Comparison of ENCODE assay signal across 14 cellular contexts in the genomic region with DNA sequence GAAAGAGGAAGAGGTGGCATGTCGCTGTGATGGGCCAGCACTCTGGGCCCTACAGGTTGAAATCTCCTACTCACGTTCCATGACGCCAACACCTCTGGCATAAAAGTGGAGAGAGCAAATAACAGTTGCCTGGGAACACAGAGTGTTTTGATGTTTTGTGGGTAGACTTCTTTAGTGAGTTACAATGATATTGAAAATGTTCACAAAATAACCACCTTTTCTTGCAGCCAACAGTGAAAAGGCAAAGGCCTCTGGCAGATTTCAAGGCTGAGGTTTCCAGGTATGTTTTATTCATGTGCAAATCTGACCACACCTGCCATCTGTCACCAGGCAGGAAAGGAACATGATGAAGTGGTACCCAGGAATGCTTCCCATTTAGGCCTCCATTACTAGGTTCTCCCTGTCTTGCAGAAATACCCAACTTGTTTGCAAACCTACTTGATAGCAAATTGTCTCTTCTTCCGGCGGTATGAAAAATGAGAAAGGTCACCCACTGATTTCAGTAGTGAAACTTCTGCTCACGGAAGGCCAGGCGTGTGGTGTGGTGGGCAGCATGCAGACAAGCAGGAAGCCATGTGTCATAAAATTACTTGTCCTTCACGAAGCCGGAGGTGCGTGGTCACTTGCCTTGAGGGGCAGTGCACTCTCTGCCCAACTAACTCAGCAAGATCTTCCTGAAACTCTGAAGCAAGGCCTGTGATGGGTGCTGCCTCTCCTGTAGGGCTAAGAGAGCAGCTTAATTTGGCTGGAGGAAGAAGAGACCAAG.
DNase-seq lines count a peak whose midpoint lies in the region; ATAC-seq and TF ChIP-seq lines count a peak whose summit lies in the region.
"Had no signal": no experiment of that assay in that cellular context is flagged by ENCODE, and none has a peak within 500 bp of the region (broad histone marks: within the 10 kb centered on the region; RNA-seq: fewer than 3 reads in every experiment).

No MANE protein-coding gene starts in this region.

- H3K27ac ChIP-seq in prostate gland: no peak overlapping the region
- H3K27ac ChIP-seq: thyroid gland had no signal

- DNase-seq in activated CD8-positive, alpha-beta memory T cell treated with anti-CD3 and anti-CD28 coated beads, Interleukin-2, amount 10 ng/mL, durations not matched to agents 7 days and 5 days: peak; percentile 88
- DNase-seq in activated CD8-positive, alpha-beta memory T cell treated with anti-CD3 and anti-CD28 coated beads, Interleukin-2, amount 50 U/mL, for 4 hours: no peak
- peak; percentile 19 for DNase-seq in stimulated activated naive CD8-positive, alpha-beta T cell treated with anti-CD3 and anti-CD28 coated beads, Interleukin-15, Interleukin-2, amounts not matched to agents 100 U/mL and 50 U/mL, for 24 hours
- DNase-seq in C1 segment of cervical spinal cord (lab: John Stamatoyannopoulos, UW): no peak
- no peak for DNase-seq in prostate gland (ENCODE audit: low spot score)
- DNase-seq: BE2C, NCI-H1105, T-cell, thyroid gland had no signal

- TF ChIP-seq CTCF in prostate gland (IDR thresholded peaks at IDR 0.05): no peak

- H3K36me3 Mint-ChIP-seq in activated CD8-positive, alpha-beta memory T cell treated with anti-CD3 and anti-CD28 coated beads, Interleukin-2, amount 10 ng/mL, durations not matched to agents 7 days and 5 days: peaks cover 52% of the 10 kb centered on the region
- H3K36me3 Mint-ChIP-seq: activated naive CD8-positive, alpha-beta T cell; T-cell had no signal

- no peaks in the 10 kb centered on the region for H3K9me3 ChIP-seq in prostate gland
- H3K9me3 ChIP-seq: BE2C, thyroid gland had no signal

- no peaks in the 10 kb centered on the region for H3K27me3 Mint-ChIP-seq in activated CD8-positive, alpha-beta memory T cell treated with anti-CD3 and anti-CD28 coated beads, Interleukin-2, amount 10 ng/mL, durations not matched to agents 7 days and 5 days
- H3K27me3 Mint-ChIP-seq: activated naive CD8-positive, alpha-beta T cell had no signal

- intact Hi-C loops in prostate gland (cut with DNase I): no loop called here

- no peak for TF ChIP-seq POLR2A in prostate gland (IDR thresholded peaks at IDR 0.05)

- H3K9me3 Mint-ChIP-seq in activated CD8-positive, alpha-beta memory T cell treated with anti-CD3 and anti-CD28 coated beads, Interleukin-2, amount 10 ng/mL, durations not matched to agents 7 days and 5 days (ENCODE audit: low read depth): peaks cover 4% of the 10 kb centered on the region
- H3K9me3 Mint-ChIP-seq: T-cell had no signal

- H3K27ac Mint-ChIP-seq in activated CD8-positive, alpha-beta memory T cell treated with anti-CD3 and anti-CD28 coated beads, Interleukin-2, amount 10 ng/mL, durations not matched to agents 7 days and 5 days: peak overlapping the region; percentile 81
- H3K27ac Mint-ChIP-seq: activated naive CD8-positive, alpha-beta T cell; T-cell had no signal

- WGBS in prostate gland: 90% methylated on average over 10 of the region's 10 CpGs

- H3K4me1 Mint-ChIP-seq in activated CD8-positive, alpha-beta memory T cell treated with anti-CD3 and anti-CD28 coated beads, Interleukin-2, amount 10 ng/mL, durations not matched to agents 7 days and 5 days: peaks cover 83% of the 10 kb centered on the region

- no peaks in the 10 kb centered on the region for H3K36me3 ChIP-seq in prostate gland
- H3K36me3 ChIP-seq: BE2C, thyroid gland had no signal

- no peak overlapping the region for H3K4me3 ChIP-seq in prostate gland
- H3K4me3 ChIP-seq: lung, thyroid gland had no signal

- no peaks in the 10 kb centered on the region for H3K4me1 ChIP-seq in prostate gland (replicated peaks)
- H3K4me1 ChIP-seq: BE2C, thyroid gland had no signal

- no peak overlapping the region for H3K4me3 Mint-ChIP-seq in activated CD8-positive, alpha-beta memory T cell treated with anti-CD3 and anti-CD28 coated beads, Interleukin-2, amount 10 ng/mL, durations not matched to agents 7 days and 5 days
- H3K4me3 Mint-ChIP-seq: activated naive CD8-positive, alpha-beta T cell; T-cell had no signal

- ATAC-seq in activated CD8-positive, alpha-beta memory T cell treated with anti-CD3 and anti-CD28 coated beads, Interleukin-2, amount 10 ng/mL, durations not matched to agents 7 days and 5 days: peak; percentile 70
- peak; percentile 52 for ATAC-seq in GM21825 (IDR thresholded peaks at IDR 0.05; ENCODE audit: unreplicated experiment)
- ATAC-seq in HG03571 (IDR thresholded peaks at IDR 0.05; ENCODE audit: unreplicated experiment): peak; percentile 60
- peak; percentile 61 for ATAC-seq in stimulated activated naive CD8-positive, alpha-beta T cell treated with anti-CD3 and anti-CD28 coated beads, Interleukin-15, Interleukin-2, amounts not matched to agents 100 U/mL and 50 U/mL, for 24 hours
- no peak for ATAC-seq in esophagus mucosa
- ATAC-seq: T-cell had no signal

- H3K27me3 ChIP-seq in prostate gland (replicated peaks; ENCODE audit: insufficient read depth): no peaks in the 10 kb centered on the region
- H3K27me3 ChIP-seq: thyroid gland had no signal

- CTCF ChIA-PET in activated CD8-positive, alpha-beta memory T cell treated with anti-CD3 and anti-CD28 coated beads, Interleukin-2, amount 10 ng/mL, durations not matched to agents 7 days and 5 days (lab: Charles Lee): interaction anchor here (0.9 to 1.5 kb wide), 2 partner anchors 17 to 205 kb away, joined by 3 to 4 read pairs; no protein-coding TSS in a partner anchor

Comparison
In these comparisons a context has a peak if more than half of its experiments do, and no peak if none do; other contexts are left out.
1. DNase-seq: peak in activated CD8-positive, alpha-beta memory T cell treated with anti-CD3 and anti-CD28 coated beads, Interleukin-2, amount 10 ng/mL, durations not matched to agents 7 days and 5 days (single experiment) and stimulated activated naive CD8-positive, alpha-beta T cell treated with anti-CD3 and anti-CD28 coated beads, Interleukin-15, Interleukin-2, amounts not matched to agents 100 U/mL and 50 U/mL, for 24 hours (single experiment); none in activated CD8-positive, alpha-beta memory T cell treated with anti-CD3 and anti-CD28 coated beads, Interleukin-2, amount 50 U/mL, for 4 hours (single experiment), C1 segment of cervical spinal cord (0 of 14) and prostate gland (single experiment).